23 cellular contexts compared by ENCODE assay signal in the genomic region with DNA sequence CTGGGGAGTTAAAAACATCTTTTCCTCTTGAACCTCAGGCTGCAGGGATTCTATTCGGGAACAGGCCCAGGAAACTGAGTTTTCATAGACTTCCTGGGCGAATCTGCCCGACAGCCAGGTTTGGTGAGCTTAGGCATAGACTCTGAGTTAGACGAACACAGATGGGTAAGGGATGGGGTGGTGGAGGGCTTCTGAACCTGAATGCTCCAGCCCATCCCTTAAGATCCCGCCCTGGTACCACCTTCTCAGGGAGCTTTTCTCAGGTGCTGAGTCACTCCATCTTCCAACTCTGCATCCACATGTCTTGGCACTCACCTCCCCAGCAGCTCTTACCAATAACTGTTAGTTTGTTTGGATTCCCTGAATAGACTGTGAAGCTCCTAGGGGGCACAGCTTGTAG. TPM values are rescaled to one million over a fixed set of nuclear protein-coding genes. Genes with fewer than 3 reads are reported as not detected.
DNase-seq lines count a peak whose midpoint lies in the region; ATAC-seq and TF ChIP-seq lines count a peak whose summit lies in the region.
"Had no signal": no experiment of that assay in that cellular context is flagged by ENCODE, and none has a peak within 500 bp of the region (broad histone marks: within the 10 kb centered on the region; RNA-seq: fewer than 3 reads in every experiment).

No MANE protein-coding gene starts in this region.

- no peak for ATAC-seq in activated naive CD8-positive, alpha-beta T cell treated with anti-CD3 and anti-CD28 coated beads, Interleukin-2, amount 50 U/mL, for 24 hours
- no peak for ATAC-seq in stimulated activated effector memory CD8-positive, alpha-beta T cell treated with anti-CD3 and anti-CD28 coated beads, Interleukin-12 subunit alpha, Interleukin-12 subunit beta, amount 100 ng/mL, for 72 hours
- ATAC-seq in GM19395 (IDR thresholded peaks at IDR 0.05; ENCODE audit: unreplicated experiment), result no peak
- ATAC-seq: GM12878, left lobe of liver, T-cell had no signal

- H3K36me3 Mint-ChIP-seq in Calu3 (ENCODE audit: insufficient read depth, unreplicated experiment), result peaks cover 31% of the 10 kb centered on the region
- peaks cover 20% of the 10 kb centered on the region for H3K36me3 Mint-ChIP-seq in activated naive CD8-positive, alpha-beta T cell treated with anti-CD3 and anti-CD28 coated beads, Interleukin-2, amount 50 U/mL, for 24 hours (ENCODE audit: low read depth)
- peaks cover 4% of the 10 kb centered on the region for H3K36me3 Mint-ChIP-seq in stimulated activated effector memory CD8-positive, alpha-beta T cell treated with anti-CD3 and anti-CD28 coated beads, Interleukin-12 subunit alpha, Interleukin-12 subunit beta, amount 100 ng/mL, for 72 hours
- H3K36me3 Mint-ChIP-seq: naive B cell, T-cell had no signal

- BruUV-seq in Calu3 (replicated peaks; lab: Mats Ljungman, UMichigan), result no TSS peak

- peaks cover 62% of the 10 kb centered on the region for H3K4me1 Mint-ChIP-seq in Calu3 (ENCODE audit: low read depth, unreplicated experiment)
- peaks cover 76% of the 10 kb centered on the region for H3K4me1 Mint-ChIP-seq in activated naive CD8-positive, alpha-beta T cell treated with anti-CD3 and anti-CD28 coated beads, Interleukin-2, amount 50 U/mL, for 24 hours
- H3K4me1 Mint-ChIP-seq in stimulated activated effector memory CD8-positive, alpha-beta T cell treated with anti-CD3 and anti-CD28 coated beads, Interleukin-12 subunit alpha, Interleukin-12 subunit beta, amount 100 ng/mL, for 72 hours, result peaks cover 71% of the 10 kb centered on the region
- H3K4me1 Mint-ChIP-seq: naive B cell had no signal

- intact Hi-C loops in Calu3 (cut with micrococcal nuclease; ENCODE audit: unreplicated experiment) (no loop called here), posterior cingulate gyrus (cut with DNase I) (no loop called here)

- peak overlapping the region; percentile 67 for H3K27ac Mint-ChIP-seq in Calu3 (ENCODE audit: unreplicated experiment)
- peak overlapping the region; percentile 95 for H3K27ac Mint-ChIP-seq in activated naive CD8-positive, alpha-beta T cell treated with anti-CD3 and anti-CD28 coated beads, Interleukin-2, amount 50 U/mL, for 24 hours
- H3K27ac Mint-ChIP-seq in stimulated activated effector memory CD8-positive, alpha-beta T cell treated with anti-CD3 and anti-CD28 coated beads, Interleukin-12 subunit alpha, Interleukin-12 subunit beta, amount 100 ng/mL, for 72 hours, result peak overlapping the region; percentile 76
- H3K27ac Mint-ChIP-seq: T-cell had no signal

- CTCF ChIA-PET in Calu3 (lab: Charles Lee), result no interaction called here

- H3K4me3 Mint-ChIP-seq in Calu3 (ENCODE audit: low read depth, unreplicated experiment), result no peak overlapping the region
- no peak overlapping the region for H3K4me3 Mint-ChIP-seq in activated naive CD8-positive, alpha-beta T cell treated with anti-CD3 and anti-CD28 coated beads, Interleukin-2, amount 50 U/mL, for 24 hours
- no peak overlapping the region for H3K4me3 Mint-ChIP-seq in stimulated activated effector memory CD8-positive, alpha-beta T cell treated with anti-CD3 and anti-CD28 coated beads, Interleukin-12 subunit alpha, Interleukin-12 subunit beta, amount 100 ng/mL, for 72 hours
- H3K4me3 Mint-ChIP-seq: naive B cell, T-cell had no signal

- no peak for TF ChIP-seq CTCF in Calu3 (IDR thresholded peaks at IDR 0.05; ENCODE audit: unreplicated experiment)

- DNase-seq in activated CD8-positive, alpha-beta memory T cell treated with anti-CD3 and anti-CD28 coated beads, Interleukin-2, amount 50 U/mL, for 48 hours, result peak; percentile 48
- no peak for DNase-seq in activated CD8-positive, alpha-beta memory T cell treated with anti-CD3 and anti-CD28 coated beads for 24 hours
- DNase-seq in Calu3 (no peak), mucosa of gallbladder (ENCODE audit: low spot score) (no peak), posterior cingulate gyrus (no peak)
- no peak for DNase-seq in activated naive CD8-positive, alpha-beta T cell treated with anti-CD3 and anti-CD28 coated beads, Interleukin-2, amount 50 U/mL, for 24 hours
- DNase-seq in stimulated activated effector memory CD8-positive, alpha-beta T cell treated with anti-CD3 and anti-CD28 coated beads, Interleukin-12 subunit alpha, Interleukin-12 subunit beta, amount 100 ng/mL, for 72 hours (ENCODE audit: low spot score in 2 of 2), result no peak
- DNase-seq: activated CD4-positive, alpha-beta T cell treated with anti-CD3 and anti-CD28 coated beads, Interleukin-2, amount 50 U/mL, for 1 hour; brain microvascular endothelial cell; COR-L47; esophagus squamous epithelium; hippocampal formation; Karpas-422; mesendoderm; naive B cell; NCI-H1694; NCI-H2171; NCI-H510A treated with DMSO at 0.1 percent for 48 hours; occipital lobe; T-cell had no signal

- H3K9me3 Mint-ChIP-seq in Calu3 (ENCODE audit: low read depth, unreplicated experiment), result no peaks in the 10 kb centered on the region
- H3K9me3 Mint-ChIP-seq in activated naive CD8-positive, alpha-beta T cell treated with anti-CD3 and anti-CD28 coated beads, Interleukin-2, amount 50 U/mL, for 24 hours, result peaks cover 3% of the 10 kb centered on the region
- H3K9me3 Mint-ChIP-seq in stimulated activated effector memory CD8-positive, alpha-beta T cell treated with anti-CD3 and anti-CD28 coated beads, Interleukin-12 subunit alpha, Interleukin-12 subunit beta, amount 100 ng/mL, for 72 hours, result no peaks in the 10 kb centered on the region
- H3K9me3 Mint-ChIP-seq: naive B cell, T-cell had no signal

- H3K27me3 Mint-ChIP-seq in Calu3 (ENCODE audit: unreplicated experiment), result no peaks in the 10 kb centered on the region
- no peaks in the 10 kb centered on the region for H3K27me3 Mint-ChIP-seq in activated naive CD8-positive, alpha-beta T cell treated with anti-CD3 and anti-CD28 coated beads, Interleukin-2, amount 50 U/mL, for 24 hours
- H3K27me3 Mint-ChIP-seq: naive B cell, T-cell had no signal

RNA-seq across cellular contexts. Expression of a gene that starts 37.4 kb away (rescaled TPM):
- total RNA-seq in Calu3 (2022) (191 and 202 TPM in 2 replicates), mucosa of gallbladder (158 TPM)
